20 cellular contexts compared by ENCODE assay signal in genomic region chr1:234922987-234923386, GRCh38.
DNase-seq lines count a peak whose midpoint lies in the region; ATAC-seq and TF ChIP-seq lines count a peak whose summit lies in the region.
"Had no signal": no experiment of that assay in that cellular context is flagged by ENCODE, and none has a peak within 500 bp of the region (broad histone marks: within the 10 kb centered on the region; RNA-seq: fewer than 3 reads in every experiment).

No MANE protein-coding gene starts in this region.

- H3K27me3 ChIP-seq in ascending aorta = no peaks in the 10 kb centered on the region
- H3K27me3 ChIP-seq in thyroid gland = no peaks in the 10 kb centered on the region
- no peaks in the 10 kb centered on the region for H3K27me3 ChIP-seq in tibial nerve
- H3K27me3 ChIP-seq: BLaER1 treated with 17β-estradiol and CSF1 and Interleukin-3, amounts not matched to agents 10 nM and 100 nM had no signal

- H3K9me3 Mint-ChIP-seq in activated CD4-positive, alpha-beta memory T cell treated with anti-CD3 and anti-CD28 coated beads for 36 hours = peaks cover 2% of the 10 kb centered on the region
- H3K9me3 Mint-ChIP-seq in activated CD4-positive, alpha-beta memory T cell treated with anti-CD3 and anti-CD28 coated beads, Interleukin-2, amount 10 ng/mL, durations not matched to agents 7 days and 5 days = peaks cover 12% of the 10 kb centered on the region
- H3K9me3 Mint-ChIP-seq: CD8-positive, alpha-beta T cell had no signal

- no peaks in the 10 kb centered on the region for H3K27me3 Mint-ChIP-seq in activated CD4-positive, alpha-beta memory T cell treated with anti-CD3 and anti-CD28 coated beads for 36 hours
- no peaks in the 10 kb centered on the region for H3K27me3 Mint-ChIP-seq in activated CD4-positive, alpha-beta memory T cell treated with anti-CD3 and anti-CD28 coated beads, Interleukin-2, amount 10 ng/mL, durations not matched to agents 7 days and 5 days

- H3K36me3 Mint-ChIP-seq in activated CD4-positive, alpha-beta memory T cell treated with anti-CD3 and anti-CD28 coated beads for 36 hours = peaks cover 2% of the 10 kb centered on the region
- H3K36me3 Mint-ChIP-seq in activated CD4-positive, alpha-beta memory T cell treated with anti-CD3 and anti-CD28 coated beads, Interleukin-2, amount 10 ng/mL, durations not matched to agents 7 days and 5 days (ENCODE audit: low read depth) = no peaks in the 10 kb centered on the region
- H3K36me3 Mint-ChIP-seq: CD8-positive, alpha-beta T cell had no signal

- H3K4me3 ChIP-seq in ascending aorta = no peak overlapping the region
- no peak overlapping the region for H3K4me3 ChIP-seq in thyroid gland (replicated peaks in 1 of 3)
- H3K4me3 ChIP-seq in tibial nerve = no peak overlapping the region
- H3K4me3 ChIP-seq: BLaER1 treated with 17β-estradiol and CSF1 and Interleukin-3, amounts not matched to agents 10 nM and 100 nM; GM12878 had no signal

- CTCF ChIA-PET in activated CD4-positive, alpha-beta memory T cell treated with anti-CD3 and anti-CD28 coated beads for 36 hours (lab: Charles Lee) = no interaction called here
- CTCF ChIA-PET in activated CD4-positive, alpha-beta memory T cell treated with anti-CD3 and anti-CD28 coated beads, Interleukin-2, amount 10 ng/mL, durations not matched to agents 7 days and 5 days (lab: Charles Lee) = no interaction called here

- TF ChIP-seq EP300 in tibial nerve (IDR thresholded peaks at IDR 0.05) = no peak

- H3K9me3 ChIP-seq in ascending aorta = no peaks in the 10 kb centered on the region
- no peaks in the 10 kb centered on the region for H3K9me3 ChIP-seq in thyroid gland
- H3K9me3 ChIP-seq in tibial nerve = peaks cover 0 to 3% (median 0%) of the 10 kb centered on the region in 4 donors

- DNase-seq in activated CD4-positive, alpha-beta memory T cell treated with anti-CD3 and anti-CD28 coated beads for 36 hours = peak; percentile 3
- no peak for DNase-seq in activated CD4-positive, alpha-beta memory T cell treated with anti-CD3 and anti-CD28 coated beads, Interleukin-2, amount 10 ng/mL, durations not matched to agents 7 days and 5 days
- DNase-seq in ascending aorta (ENCODE audit: low spot score in 2 of 2) (no peak), left lobe of liver (ENCODE audit: low spot score) (peak; percentile 30), thyroid gland (no peak), tibial nerve (ENCODE audit: low spot score in 2 of 2) (no peak), NCI-H524 (lab: John Stamatoyannopoulos, UW) (no peak)
- DNase-seq: 8988T; CD8-positive, alpha-beta T cell; DND-41; Kasumi-1; NCI-H1694; NCI-H2081; NCI-H2171; NCI-H345; NCI-H524 treated with DMSO at 0.1 percent for 48 hours; OCI-M1; Right ventricle myocardium superior had no signal

- 93 to 98% methylated on average over 6 of the region's 6 CpGs for WGBS in thyroid gland, 2 donors
- 95 to 99% methylated on average over 6 of the region's 6 CpGs for WGBS in tibial nerve, 2 donors

- POLR2A ChIA-PET in activated CD4-positive, alpha-beta memory T cell treated with anti-CD3 and anti-CD28 coated beads for 36 hours (lab: Charles Lee) = no interaction called here
- POLR2A ChIA-PET in activated CD4-positive, alpha-beta memory T cell treated with anti-CD3 and anti-CD28 coated beads, Interleukin-2, amount 10 ng/mL, durations not matched to agents 7 days and 5 days (lab: Charles Lee) = no interaction called here

- H3K36me3 ChIP-seq in ascending aorta = no peaks in the 10 kb centered on the region
- H3K36me3 ChIP-seq in thyroid gland = no peaks in the 10 kb centered on the region
- H3K36me3 ChIP-seq in tibial nerve = no peaks in the 10 kb centered on the region

- no peak for ATAC-seq in left lobe of liver
- ATAC-seq: CD8-positive, alpha-beta T cell; GM12878 had no signal

- H3K27ac Mint-ChIP-seq in activated CD4-positive, alpha-beta memory T cell treated with anti-CD3 and anti-CD28 coated beads for 36 hours = no peak overlapping the region
- no peak overlapping the region for H3K27ac Mint-ChIP-seq in activated CD4-positive, alpha-beta memory T cell treated with anti-CD3 and anti-CD28 coated beads, Interleukin-2, amount 10 ng/mL, durations not matched to agents 7 days and 5 days
- H3K27ac Mint-ChIP-seq: CD8-positive, alpha-beta T cell had no signal

- H3K27ac ChIP-seq in ascending aorta = peak overlapping the region; percentile 86 to 94
- H3K27ac ChIP-seq in thyroid gland = peak overlapping the region in 2 of 3 donors; percentile 87 to 91
- H3K27ac ChIP-seq in tibial nerve = no peak overlapping the region
- H3K27ac ChIP-seq: BLaER1 treated with 17β-estradiol and CSF1 and Interleukin-3, amounts not matched to agents 10 nM and 100 nM had no signal

- intact Hi-C loops in activated CD4-positive, alpha-beta memory T cell treated with anti-CD3 and anti-CD28 coated beads for 36 hours (cut with micrococcal nuclease) = no loop called here
- intact Hi-C loops in ascending aorta (cut with DNase I) (no loop called here), thyroid gland (cut with DNase I) (loop anchor here (5.0 to 10.0 kb wide), 2 partner anchors 208 to 316 kb away; no protein-coding TSS in a partner anchor)

- H3K4me3 Mint-ChIP-seq in activated CD4-positive, alpha-beta memory T cell treated with anti-CD3 and anti-CD28 coated beads for 36 hours = no peak overlapping the region
- H3K4me3 Mint-ChIP-seq in activated CD4-positive, alpha-beta memory T cell treated with anti-CD3 and anti-CD28 coated beads, Interleukin-2, amount 10 ng/mL, durations not matched to agents 7 days and 5 days = no peak overlapping the region
- H3K4me3 Mint-ChIP-seq: CD8-positive, alpha-beta T cell had no signal

- H3K4me1 Mint-ChIP-seq in activated CD4-positive, alpha-beta memory T cell treated with anti-CD3 and anti-CD28 coated beads for 36 hours (ENCODE audit: low read depth) = peaks cover 33% of the 10 kb centered on the region
- H3K4me1 Mint-ChIP-seq in activated CD4-positive, alpha-beta memory T cell treated with anti-CD3 and anti-CD28 coated beads, Interleukin-2, amount 10 ng/mL, durations not matched to agents 7 days and 5 days = peaks cover 31% of the 10 kb centered on the region

- TF ChIP-seq CTCF in ascending aorta (IDR thresholded peaks at IDR 0.05) (no peak), thyroid gland (IDR thresholded peaks at IDR 0.05) (no peak), tibial nerve (IDR thresholded peaks at IDR 0.05) (no peak)

- H3K4me1 ChIP-seq in ascending aorta = peaks cover 14 to 60% of the 10 kb centered on the region in 2 donors
- H3K4me1 ChIP-seq in thyroid gland = peaks cover 72 to 79% of the 10 kb centered on the region in 2 donors
- H3K4me1 ChIP-seq in tibial nerve = peaks cover 0 to 68% (median 38%) of the 10 kb centered on the region in 4 donors

- TF ChIP-seq POLR2A in thyroid gland (IDR thresholded peaks at IDR 0.05) (no peak), tibial nerve (IDR thresholded peaks at IDR 0.05) (no peak)

Comparison
In these comparisons a context has a peak if more than half of its experiments do, and no peak if none do; other contexts are left out.
1. DNase-seq: peak in activated CD4-positive, alpha-beta memory T cell treated with anti-CD3 and anti-CD28 coated beads for 36 hours (single experiment) and left lobe of liver (single experiment); none in activated CD4-positive, alpha-beta memory T cell treated with anti-CD3 and anti-CD28 coated beads, Interleukin-2, amount 10 ng/mL, durations not matched to agents 7 days and 5 days (single experiment), ascending aorta (0 of 2), thyroid gland (0 of 2), tibial nerve (0 of 2) and NCI-H524 (0 of 2).
2. H3K27ac ChIP-seq: peak in ascending aorta (2 of 2) and thyroid gland (2 of 3); none in tibial nerve (0 of 4).